In genomic region chr3:126340596-126340942, GRCh38 we compare ENCODE assay signal across 20 cellular contexts. TPM values are rescaled to one million over a fixed set of nuclear protein-coding genes. Genes with fewer than 3 reads are reported as not detected.
DNase-seq lines count a peak whose midpoint lies in the region; ATAC-seq and TF ChIP-seq lines count a peak whose summit lies in the region.
"Had no signal": no experiment of that assay in that cellular context is flagged by ENCODE, and none has a peak within 500 bp of the region (broad histone marks: within the 10 kb centered on the region; RNA-seq: fewer than 3 reads in every experiment).

No MANE protein-coding gene starts in this region.

- H3K9ac ChIP-seq in liver (ENCODE audit: low read depth in 1 of 2, low read length in 2 of 2): no peak overlapping the region
- H3K9ac ChIP-seq: GM23248 had no signal

- TF ChIP-seq RAD21 in liver (IDR thresholded peaks at IDR 0.05): no peak

- TF ChIP-seq CTCF in left ventricle myocardium inferior (IDR thresholded peaks at IDR 0.05; ENCODE audit: borderline replicate concordance) (no peak), liver (IDR thresholded peaks at IDR 0.05; ENCODE audit: low read depth, low read length, missing input control) (no peak), type B pancreatic cell (conservative IDR thresholded peaks at IDR 0.05) (no peak), A673 (conservative IDR thresholded peaks at IDR 0.05; ENCODE audit: low read depth, low read length) (no peak)

- H3K27me3 ChIP-seq in left ventricle myocardium inferior (ENCODE audit: low read depth) (no peaks in the 10 kb centered on the region), liver (ENCODE audit: control insufficient read depth in 4 of 4, insufficient read depth in 4 of 4, low read length in 3 of 4) (no peaks in the 10 kb centered on the region), A673 (replicated peaks; ENCODE audit: insufficient read depth, low read depth, low read length, poor library complexity) (no peaks in the 10 kb centered on the region)

- WGBS in liver: 90% methylated on average over 3 of the region's 3 CpGs

- no peak overlapping the region for H3K4me3 Mint-ChIP-seq in type B pancreatic cell
- H3K4me3 Mint-ChIP-seq: CD14-positive monocyte had no signal

- H3K4me3 ChIP-seq in left ventricle myocardium inferior (no peak overlapping the region), liver (ENCODE audit: low read depth in 1 of 3, low read length in 3 of 3) (no peak overlapping the region), A673 (ENCODE audit: low read depth, low read length, poor library complexity, severe bottlenecking) (no peak overlapping the region)
- H3K4me3 ChIP-seq: GM12878, GM23248 had no signal

- H3K36me3 Mint-ChIP-seq in type B pancreatic cell: no peaks in the 10 kb centered on the region
- H3K36me3 Mint-ChIP-seq: CD14-positive monocyte had no signal

- peak; percentile 10 for DNase-seq in left ventricle myocardium inferior
- DNase-seq in Right ventricle myocardium inferior (ENCODE audit: missing footprints): no peak
- DNase-seq in posterior vena cava (ENCODE audit: low spot score): peak; percentile 35
- DNase-seq in type B pancreatic cell (ENCODE audit: extremely low spot score, unreplicated experiment): peak; percentile 57
- no peak for DNase-seq in MV-4-11 (lab: John Stamatoyannopoulos, UW)
- no peak for DNase-seq in A673 (ENCODE audit: low spot score)
- DNase-seq: DMS 273 treated with DMSO at 0.1 percent for 48 hours, GDM1, NCI-H1092, NCI-H146, NCI-H2081, NCI-H774 had no signal

- CTCF ChIA-PET in A673 (lab: Charles Lee): no interaction called here

- intact Hi-C loops in left ventricle myocardium inferior (cut with micrococcal nuclease) (no loop called here), Right ventricle myocardium inferior (cut with DNase I) (no loop called here), posterior vena cava (cut with DNase I) (no loop called here), A673 (cut with micrococcal nuclease; ENCODE audit: unreplicated experiment) (no loop called here)

- H3K36me3 ChIP-seq in left ventricle myocardium inferior (no peaks in the 10 kb centered on the region), liver (ENCODE audit: control insufficient read depth in 4 of 4, insufficient read depth in 3 of 4, low read depth in 1 of 4, low read length in 3 of 4) (peaks cover 0 to 8% (median under 1%) of the 10 kb centered on the region in 4 donors), A673 (ENCODE audit: insufficient read depth, low read length, poor library complexity, severe bottlenecking) (no peaks in the 10 kb centered on the region)

- POLR2A ChIA-PET in A673 (lab: Charles Lee; ENCODE audit: low non-redundant PET): no interaction called here

- no peaks in the 10 kb centered on the region for H3K9me3 Mint-ChIP-seq in type B pancreatic cell

- no peak overlapping the region for H3K27ac Mint-ChIP-seq in type B pancreatic cell
- H3K27ac Mint-ChIP-seq: CD14-positive monocyte had no signal

- peak overlapping the region; percentile 65 for H3K27ac ChIP-seq in left ventricle myocardium inferior (replicated peaks)
- H3K27ac ChIP-seq in liver (ENCODE audit: low read depth in 1 of 2, low read length in 2 of 2): peak overlapping the region; percentile 90 to 97
- H3K27ac ChIP-seq in A673 (ENCODE audit: low read depth, low read length, poor library complexity, severe bottlenecking): no peak overlapping the region
- H3K27ac ChIP-seq: GM23248, RWPE1 had no signal

- ATAC-seq in Right ventricle myocardium inferior (no peak), HG03354 (IDR thresholded peaks at IDR 0.05; ENCODE audit: poor library complexity, severe bottlenecking, unreplicated experiment) (no peak)
- ATAC-seq: GM12878 had no signal

- no TSS peak for BruUV-seq in A673 (replicated peaks; lab: Mats Ljungman, UMichigan)

- H3K4me1 Mint-ChIP-seq in type B pancreatic cell (ENCODE audit: unreplicated experiment): no peaks in the 10 kb centered on the region
- H3K4me1 Mint-ChIP-seq: CD14-positive monocyte had no signal

- H3K9me3 ChIP-seq in left ventricle myocardium inferior (replicated peaks) (no peaks in the 10 kb centered on the region), liver (ENCODE audit: control insufficient read depth in 4 of 4, low read length in 3 of 4) (no peaks in the 10 kb centered on the region), A673 (ENCODE audit: low read depth, low read length, poor library complexity, severe bottlenecking) (no peaks in the 10 kb centered on the region)

- peaks cover 10% of the 10 kb centered on the region for H3K27me3 Mint-ChIP-seq in type B pancreatic cell

- H3K4me1 ChIP-seq in left ventricle myocardium inferior (peaks cover 42% of the 10 kb centered on the region), liver (ENCODE audit: control insufficient read depth in 4 of 4, insufficient read depth in 4 of 4, low read length in 3 of 4) (peaks cover 20 to 55% (median 41%) of the 10 kb centered on the region in 4 donors), A673 (ENCODE audit: insufficient read depth, low read length, poor library complexity, severe bottlenecking) (peaks cover 5% of the 10 kb centered on the region)

TF ChIP-seq in liver, 16 proteins besides CTCF, POLR2A, EP300 and RAD21:
- no peak for TF ChIP-seq JUND (IDR thresholded peaks at IDR 0.05)
- no peak for TF ChIP-seq NR2F2 (IDR thresholded peaks at IDR 0.05)
- no peak for TF ChIP-seq MAX (IDR thresholded peaks at IDR 0.05)
- no peak for TF ChIP-seq ATF3 (IDR thresholded peaks at IDR 0.05)
- no peak for TF ChIP-seq ZBTB33 (IDR thresholded peaks at IDR 0.05)
- no peak for TF ChIP-seq FOXA1 (IDR thresholded peaks at IDR 0.05)
- TF ChIP-seq GABPA (IDR thresholded peaks at IDR 0.05 in 1 of 2, conservative IDR thresholded peaks at IDR 0.05 in 1 of 2): no peak
- TF ChIP-seq HNF4A (conservative IDR thresholded peaks at IDR 0.05): no peak
- no peak for TF ChIP-seq EGR1 (IDR thresholded peaks at IDR 0.05; ENCODE audit: low read depth in 2 of 2)
- no peak for TF ChIP-seq FOXA2 (IDR thresholded peaks at IDR 0.05)
- TF ChIP-seq RXRA (IDR thresholded peaks at IDR 0.05): no peak
- no peak for TF ChIP-seq SP1 (IDR thresholded peaks at IDR 0.05)
- TF ChIP-seq YY1 (IDR thresholded peaks at IDR 0.05): no peak
- no peak for TF ChIP-seq TAF1 (conservative IDR thresholded peaks at IDR 0.05)
- no peak for TF ChIP-seq HNF4G (IDR thresholded peaks at IDR 0.05)
- TF ChIP-seq REST (IDR thresholded peaks at IDR 0.05): no peak
TF ChIP-seq in liver: peak in this region for 0.

RNA-seq across cellular contexts. Expression of gene KLF15, which starts 16.6 kb away (rescaled TPM):
- total RNA-seq in left ventricle myocardium inferior (44.6 TPM), Right ventricle myocardium inferior (33.0 TPM), liver (100 to 1,000 TPM in 1 of 2 donors, 10 to 100 TPM in 1; 21.4 to 103 TPM), posterior vena cava (10 to 100 TPM; 10.6 to 15.5 TPM), type B pancreatic cell (ENCODE audit: low replicate concordance) (2.4 and 7.9 TPM in 2 replicates), A673 (2021) (32.1 and 32.6 TPM in 2 replicates)
- polyA plus RNA-seq in liver: 10 to 100 TPM; 27.6 to 71.0 TPM
- polyA plus RNA-seq: CD14-positive monocyte, GM12878 had no signal

RNA-seq across cellular contexts. Expression of gene CFAP100, which starts 54.1 kb away (rescaled TPM):
- not detected for total RNA-seq in left ventricle myocardium inferior
- total RNA-seq in Right ventricle myocardium inferior: not detected
- not detected for total RNA-seq in liver
- polyA plus RNA-seq in liver: not detected
- not detected for total RNA-seq in posterior vena cava
- total RNA-seq in type B pancreatic cell (ENCODE audit: low replicate concordance): 4.3 TPM in 1 of 2 replicates, not detected in the other
- not detected in 2 replicates for total RNA-seq in A673 (2021)
- total RNA-seq: GM12878, GM23248, MCF 10A, NCI-H460 had no signal
- polyA plus RNA-seq: CD14-positive monocyte, GM23248 had no signal

Comparison
In these comparisons a context has a peak if more than half of its experiments do, and no peak if none do; other contexts are left out.
1. DNase-seq: peak in left ventricle myocardium inferior (single experiment), posterior vena cava (single experiment) and type B pancreatic cell (single experiment); none in Right ventricle myocardium inferior (single experiment), MV-4-11 (single experiment) and A673 (single experiment).